Comparison of ENCODE assay signal across 25 cellular contexts in genomic region chr16:81516478-81517149, GRCh38.
DNase-seq lines count a peak whose midpoint lies in the region; FAIRE-seq and TF ChIP-seq lines count a peak whose summit lies in the region.
"Had no signal": no experiment of that assay in that cellular context is flagged by ENCODE, and none has a peak within 500 bp of the region (broad histone marks: within the 10 kb centered on the region; RNA-seq: fewer than 3 reads in every experiment).

No MANE protein-coding gene starts in this region.

- no peak overlapping the region for H3K4ac ChIP-seq in neuronal stem cell (ENCODE audit: low read length)

- no peak overlapping the region for H3K14ac ChIP-seq in neuronal stem cell (ENCODE audit: low read length)

- H3K4me1 Mint-ChIP-seq in CD14-positive monocyte = peaks cover 68% of the 10 kb centered on the region

- TF ChIP-seq CTCF in CD14-positive monocyte (IDR thresholded peaks at IDR 0.05) (no peak), PC-9 (conservative IDR thresholded peaks at IDR 0.05) (no peak), endothelial cell of umbilical vein (IDR thresholded peaks at IDR 0.05; ENCODE audit: extremely low read depth in 1 of 2, insufficient read depth in 1 of 2, low read depth in 1 of 2, low read length in 2 of 2) (no peak), prostate gland (IDR thresholded peaks at IDR 0.05) (no peak)

- H3K9me3 ChIP-seq in PC-9 (ENCODE audit: insufficient read depth, low read depth) (no peaks in the 10 kb centered on the region; the same call in 1 of the 2 replicates), endothelial cell of umbilical vein (replicated peaks; ENCODE audit: control insufficient read depth, insufficient read depth, low read length) (no peaks in the 10 kb centered on the region), neuronal stem cell (replicated peaks in 1 of 2; ENCODE audit: control insufficient read depth in 2 of 2, insufficient read depth in 1 of 2, low read depth in 1 of 2, low read length in 2 of 2) (no peaks in the 10 kb centered on the region), prostate gland (no peaks in the 10 kb centered on the region)
- H3K9me3 ChIP-seq: breast epithelium had no signal

- peaks cover 0 to 3% (median 2%) of the 10 kb centered on the region in 3 donors for H3K27me3 Mint-ChIP-seq in CD14-positive monocyte (ENCODE audit: low read depth in 3 of 3)
- H3K27me3 Mint-ChIP-seq: activated naive CD8-positive, alpha-beta T cell treated with anti-CD3 and anti-CD28 coated beads, Interleukin-2, amount 50 U/mL, for 24 hours; activated T-cell treated with anti-CD3 and anti-CD28 coated beads, Interleukin-2, amount 50 U/mL, for 24 hours; CD4-positive, alpha-beta T cell; type B pancreatic cell had no signal

- intact Hi-C loops in CD14-positive monocyte (cut with micrococcal nuclease) = no loop called here
- intact Hi-C loops in PC-9 (cut with micrococcal nuclease; ENCODE audit: unreplicated experiment) = no loop called here
- intact Hi-C loops in endothelial cell of umbilical vein (cut with micrococcal nuclease) = loop anchor here (1.0 to 10.0 kb wide), 3 partner anchors 43 to 582 kb away; no protein-coding TSS in a partner anchor
- intact Hi-C loops in prostate gland (cut with DNase I) = no loop called here

- BruUV-seq in PC-9 (replicated peaks; lab: Mats Ljungman, UMichigan) (no TSS peak), endothelial cell of umbilical vein (replicated peaks; lab: Mats Ljungman, UMichigan) (no TSS peak)

- H3K36me3 Mint-ChIP-seq in CD14-positive monocyte = peaks cover 24 to 42% of the 10 kb centered on the region in 2 donors

- no peak overlapping the region for H3K4me3 Mint-ChIP-seq in CD14-positive monocyte
- H3K4me3 Mint-ChIP-seq: activated naive CD8-positive, alpha-beta T cell treated with anti-CD3 and anti-CD28 coated beads, Interleukin-2, amount 50 U/mL, for 24 hours; activated T-cell treated with anti-CD3 and anti-CD28 coated beads, Interleukin-2, amount 50 U/mL, for 24 hours; CD4-positive, alpha-beta T cell; nephron; type B pancreatic cell had no signal

- H2AFZ ChIP-seq in PC-9 (no peak overlapping the region), endothelial cell of umbilical vein (ENCODE audit: low read depth, low read length) (no peak overlapping the region), neuronal stem cell (ENCODE audit: low read length) (no peak overlapping the region)

- H3K9me3 Mint-ChIP-seq in CD14-positive monocyte = peaks cover 0 to 2% (median 0%) of the 10 kb centered on the region in 7 donors
- H3K9me3 Mint-ChIP-seq: activated naive CD8-positive, alpha-beta T cell treated with anti-CD3 and anti-CD28 coated beads, Interleukin-2, amount 50 U/mL, for 24 hours; activated T-cell treated with anti-CD3 and anti-CD28 coated beads, Interleukin-2, amount 50 U/mL, for 24 hours; CD4-positive, alpha-beta T cell had no signal

- FAIRE-seq in endothelial cell of umbilical vein (lab: Jason Lieb, UNC) = no peak
- no peak for FAIRE-seq in HTR-8/SVneo (lab: Jason Lieb, UNC)
- FAIRE-seq: H54, islet of Langerhans had no signal

- H3K36me3 ChIP-seq in PC-9 (ENCODE audit: low read depth) = 0 out of 2 replicates have a peak, but pooled peaks cover 8% of the 10 kb centered on the region
- no peaks in the 10 kb centered on the region for H3K36me3 ChIP-seq in endothelial cell of umbilical vein (ENCODE audit: control insufficient read depth in 2 of 2, extremely low read depth in 1 of 2, insufficient read depth in 2 of 2, low read length in 2 of 2)
- H3K36me3 ChIP-seq in neuronal stem cell (replicated peaks in 1 of 2; ENCODE audit: control insufficient read depth in 2 of 2, insufficient read depth in 2 of 2, low read length in 2 of 2) = peaks cover 0 to 10% of the 10 kb centered on the region in 2 donors
- H3K36me3 ChIP-seq in prostate gland = no peaks in the 10 kb centered on the region
- H3K36me3 ChIP-seq: breast epithelium, WERI-Rb-1 had no signal

- peaks cover 95% of the 10 kb centered on the region for H3K79me2 ChIP-seq in PC-9 (ENCODE audit: low read depth)
- H3K79me2 ChIP-seq in endothelial cell of umbilical vein (ENCODE audit: control insufficient read depth, insufficient read depth, low read length) = peaks cover 46% of the 10 kb centered on the region

- H2BK15ac ChIP-seq in neuronal stem cell (ENCODE audit: low read length) = no peak overlapping the region

- no peak for TF ChIP-seq POLR2A in endothelial cell of umbilical vein (IDR thresholded peaks at IDR 0.05; ENCODE audit: low read depth, low read length)
- no peak for TF ChIP-seq POLR2A in prostate gland (IDR thresholded peaks at IDR 0.05)

- H3F3A ChIP-seq in PC-9 (ENCODE audit: insufficient read depth, low read depth) = peaks cover 46% of the 10 kb centered on the region

- H3K27ac ChIP-seq in PC-9 (peak overlapping the region; percentile 18; the same call in 1 of the 2 replicates), endothelial cell of umbilical vein (ENCODE audit: insufficient read depth, low read depth, low read length) (peak overlapping the region; percentile 97), neuronal stem cell (replicated peaks; ENCODE audit: low read length) (no peak overlapping the region), prostate gland (no peak overlapping the region)
- H3K27ac ChIP-seq: WERI-Rb-1 had no signal

- peak overlapping the region; percentile 37 for H3K23ac ChIP-seq in neuronal stem cell (ENCODE audit: low read depth, low read length, poor library complexity)

- CTCF ChIA-PET in PC-9 (lab: Charles Lee) (no interaction called here), endothelial cell of umbilical vein (lab: Charles Lee) (interaction anchor here (1.0 to 1.9 kb wide), 2 partner anchors 11 to 149 kb away, joined by 4 to 6 read pairs; no protein-coding TSS in a partner anchor)

- no peak overlapping the region for H2BK120ac ChIP-seq in neuronal stem cell (ENCODE audit: low read depth, low read length)

- dilution Hi-C loops in endothelial cell of umbilical vein (cut with MboI; ENCODE audit: extremely low pct_ligation_motif_present, low sequenced_read_pairs) = no loop called here

- DNase-seq in CD14-positive monocyte (ENCODE audit: low spot score) (no peak), PC-9 (no peak), endothelial cell of umbilical vein (ENCODE audit: low read depth, low spot score) (no peak), neuronal stem cell (ENCODE audit: low spot score) (no peak), HTR-8/SVneo (ENCODE audit: insufficient read length, low spot score) (no peak), T-helper 2 cell (no peak), NCI-H1417 (lab: John Stamatoyannopoulos, UW) (no peak), prostate gland (ENCODE audit: low spot score) (no peak)
- DNase-seq: ACHN; activated CD4-positive, alpha-beta T cell treated with anti-CD3 and anti-CD28 coated beads, Interleukin-2, amount 50 U/mL, for 48 hours; activated naive CD8-positive, alpha-beta T cell treated with anti-CD3 and anti-CD28 coated beads, Interleukin-2, amount 50 U/mL, for 24 hours; activated T-cell treated with anti-CD3 and anti-CD28 coated beads, Interleukin-2, amount 50 U/mL, for 24 hours; CD4-positive, alpha-beta T cell; DND-41; KBM-7; mesendoderm; NCI-H187; NK-92 treated with Interleukin-12 subunit alpha and Interleukin-12 subunit beta, amount 100 ng/mL, for 24 hours; stimulated activated naive CD4-positive, alpha-beta T cell treated with Interleukin-2 at 50 U/mL for 16 hours; WERI-Rb-1 had no signal

- H3K27me3 ChIP-seq in PC-9 (ENCODE audit: insufficient read depth, low read depth) (no peaks in the 10 kb centered on the region), endothelial cell of umbilical vein (ENCODE audit: control insufficient read depth in 2 of 2, insufficient read depth in 2 of 2, low read length in 2 of 2) (no peaks in the 10 kb centered on the region), neuronal stem cell (ENCODE audit: control insufficient read depth in 3 of 3, insufficient read depth in 3 of 3, low read depth in 1 of 3, low read length in 3 of 3) (no peaks in the 10 kb centered on the region), prostate gland (replicated peaks; ENCODE audit: insufficient read depth) (no peaks in the 10 kb centered on the region)
- H3K27me3 ChIP-seq: breast epithelium had no signal

- H4K91ac ChIP-seq in neuronal stem cell (ENCODE audit: low read depth, low read length, poor library complexity) = no peak overlapping the region

- H3K4me2 ChIP-seq in PC-9 = no peak overlapping the region
- H3K4me2 ChIP-seq in endothelial cell of umbilical vein (ENCODE audit: insufficient read depth, low read length) = no peak overlapping the region
- H3K4me2 ChIP-seq in neuronal stem cell (ENCODE audit: insufficient read depth, low read length, poor library complexity, severe bottlenecking) = no peak overlapping the region

- H3K4me1 ChIP-seq in PC-9 (replicated peaks; ENCODE audit: insufficient read depth) (peaks cover 60% of the 10 kb centered on the region), endothelial cell of umbilical vein (ENCODE audit: control insufficient read depth, extremely low read depth, insufficient read depth, low read length) (peaks cover 66% of the 10 kb centered on the region), neuronal stem cell (ENCODE audit: control insufficient read depth in 2 of 2, insufficient read depth in 1 of 2, low read depth in 1 of 2, low read length in 2 of 2) (peaks cover 8 to 19% of the 10 kb centered on the region in 2 donors), prostate gland (replicated peaks) (no peaks in the 10 kb centered on the region)

- H4K20me1 ChIP-seq in PC-9 (ENCODE audit: insufficient read depth) = 0 out of 2 replicates have a peak, but pooled peaks cover 5% of the 10 kb centered on the region
- H4K20me1 ChIP-seq in endothelial cell of umbilical vein (replicated peaks; ENCODE audit: control insufficient read depth, extremely low read depth, insufficient read depth, low read length) = no peaks in the 10 kb centered on the region

- H3K27ac Mint-ChIP-seq in CD14-positive monocyte = peak overlapping the region in 4 of 7 donors; percentile 50 to 65 (median 58)
- H3K27ac Mint-ChIP-seq: activated naive CD8-positive, alpha-beta T cell treated with anti-CD3 and anti-CD28 coated beads, Interleukin-2, amount 50 U/mL, for 24 hours; activated T-cell treated with anti-CD3 and anti-CD28 coated beads, Interleukin-2, amount 50 U/mL, for 24 hours; CD4-positive, alpha-beta T cell; nephron; type B pancreatic cell had no signal

- POLR2A ChIA-PET in PC-9 (lab: Charles Lee; ENCODE audit: unreplicated experiment) = no interaction called here
- POLR2A ChIA-PET in endothelial cell of umbilical vein (lab: Charles Lee) = interaction anchor here (1.3 kb wide), 1 partner anchor 27 kb away, joined by 3 read pairs; no protein-coding TSS in a partner anchor

- H3K18ac ChIP-seq in neuronal stem cell (ENCODE audit: low read length) = peak overlapping the region; percentile 59

- H3K4me3 ChIP-seq in PC-9 (no peak overlapping the region), endothelial cell of umbilical vein (replicated peaks in 1 of 3; ENCODE audit: insufficient read depth in 1 of 3, low read depth in 1 of 3, low read length in 3 of 3) (no peak overlapping the region), neuronal stem cell (ENCODE audit: low read length in 2 of 2) (no peak overlapping the region), prostate gland (no peak overlapping the region)
- H3K4me3 ChIP-seq: breast epithelium had no signal

- H4K8ac ChIP-seq in neuronal stem cell (ENCODE audit: low read depth, low read length) = no peak overlapping the region

- WGBS in neuronal stem cell (ENCODE audit: extremely low coverage in 2 of 2, insufficient read length in 2 of 2, insufficient replicate concordance in 1 of 2), 2 donors = no CpG with 5 or more reads among the region's 14 CpGs
- WGBS in prostate gland = 94% methylated on average over 14 of the region's 14 CpGs

- H3K79me1 ChIP-seq in neuronal stem cell (ENCODE audit: low read depth, low read length) = peaks cover 7% of the 10 kb centered on the region

- H3K9ac ChIP-seq in endothelial cell of umbilical vein (replicated peaks; ENCODE audit: extremely low read depth, insufficient read depth, low read length) = no peak overlapping the region
- H3K9ac ChIP-seq in neuronal stem cell (ENCODE audit: low read depth, low read length, poor library complexity) = peak overlapping the region; percentile 64

- no peaks in the 10 kb centered on the region for H3K9me1 ChIP-seq in endothelial cell of umbilical vein (replicated peaks; ENCODE audit: control insufficient read depth, extremely low read depth, insufficient read depth, low read length)

- no peak overlapping the region for H2AK5ac ChIP-seq in neuronal stem cell (ENCODE audit: low read depth, low read length)

- no peak overlapping the region for H2BK5ac ChIP-seq in neuronal stem cell (ENCODE audit: low read length)

- H2BK12ac ChIP-seq in neuronal stem cell (ENCODE audit: low read length) = no peak overlapping the region

- H3K9me2 ChIP-seq in PC-9 (ENCODE audit: insufficient read depth) = no peaks in the 10 kb centered on the region

Comparison
In these comparisons a context has a peak if more than half of its experiments do, and no peak if none do; other contexts are left out.
1. H3K27ac ChIP-seq: peak in PC-9 (single experiment) and endothelial cell of umbilical vein (single experiment); none in neuronal stem cell (single experiment) and prostate gland (0 of 2).